ENCODE assay signal across 13 cellular contexts in the genomic region with DNA sequence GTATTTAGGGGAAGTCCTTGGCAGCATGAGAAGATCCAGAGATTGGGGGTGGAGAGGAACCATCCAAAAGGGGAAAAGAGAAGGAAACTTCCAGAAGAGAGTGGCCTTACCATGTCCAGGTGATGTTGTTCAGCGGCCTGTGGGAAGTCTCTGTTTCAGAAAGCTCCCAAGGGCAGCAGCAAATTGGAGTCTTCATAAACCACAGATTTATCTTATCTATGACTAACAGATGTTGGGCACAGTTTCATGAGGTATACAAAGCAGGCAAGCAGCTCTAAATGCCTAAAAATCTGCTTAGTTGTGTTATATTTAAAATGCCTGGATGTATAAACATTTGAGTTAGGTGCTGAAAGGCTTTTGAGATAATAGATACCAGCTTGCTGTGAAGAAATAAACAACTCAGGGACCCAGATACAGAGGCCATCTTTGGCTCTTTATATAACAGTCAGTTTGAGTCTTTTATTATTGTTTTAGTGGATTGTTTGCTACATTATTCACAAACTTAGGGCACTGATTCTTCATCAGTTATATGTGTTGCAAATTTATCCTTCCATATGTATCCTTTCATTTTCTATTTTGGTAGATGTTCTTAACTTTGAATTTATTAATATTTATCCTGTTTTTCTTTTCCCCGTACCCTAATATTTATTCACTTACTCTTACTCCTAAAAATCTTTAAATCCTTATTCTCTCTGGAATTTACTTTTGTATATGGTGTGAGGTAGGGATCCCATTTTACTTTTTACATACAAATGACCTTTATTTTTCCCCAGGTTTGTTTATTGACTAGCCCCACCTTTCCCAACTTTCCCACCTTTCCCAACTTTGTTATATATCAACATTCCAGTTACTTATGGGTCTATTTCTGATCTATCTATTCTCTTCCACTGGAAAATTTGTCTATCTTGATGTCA. TPM values are rescaled to one million over a fixed set of nuclear protein-coding genes. Genes with fewer than 3 reads are reported as not detected.
DNase-seq lines count a peak whose midpoint lies in the region; ATAC-seq and TF ChIP-seq lines count a peak whose summit lies in the region.
"Had no signal": no experiment of that assay in that cellular context is flagged by ENCODE, and none has a peak within 500 bp of the region (broad histone marks: within the 10 kb centered on the region; RNA-seq: fewer than 3 reads in every experiment).

No MANE protein-coding gene starts in this region.

- H3K27me3 Mint-ChIP-seq in activated T-cell treated with anti-CD3 and anti-CD28 coated beads, Interleukin-2, amount 50 U/mL, for 72 hours (ENCODE audit: low read depth), result no peaks in the 10 kb centered on the region
- H3K27me3 Mint-ChIP-seq in T-helper 17 cell, result peaks cover 10% of the 10 kb centered on the region
- peaks cover 17% of the 10 kb centered on the region for H3K27me3 Mint-ChIP-seq in type B pancreatic cell

- H3K4me1 Mint-ChIP-seq in activated T-cell treated with anti-CD3 and anti-CD28 coated beads, Interleukin-2, amount 50 U/mL, for 72 hours (ENCODE audit: low read depth), result peaks cover 40% of the 10 kb centered on the region
- H3K4me1 Mint-ChIP-seq in T-helper 17 cell, result peaks cover 14% of the 10 kb centered on the region
- peaks cover 13% of the 10 kb centered on the region for H3K4me1 Mint-ChIP-seq in type B pancreatic cell (ENCODE audit: unreplicated experiment)

- no peak for ATAC-seq in activated T-cell treated with anti-CD3 and anti-CD28 coated beads, Interleukin-2, amount 50 U/mL, for 72 hours (replicated peaks in 1 of 2)
- no peak for ATAC-seq in T-helper 17 cell
- no peak for ATAC-seq in HG02973 (IDR thresholded peaks at IDR 0.05; ENCODE audit: unreplicated experiment)
- ATAC-seq: mucosa of descending colon, right cardiac atrium had no signal

- WGBS in adrenal gland, 4 donors, result 33 to 87% (median 50%) methylated on average over 1 to 2 of the region's 2 CpGs

- H3K4me3 ChIP-seq in fibroblast of pulmonary artery (replicated peaks; ENCODE audit: low read depth, low read length) (no peak overlapping the region), adrenal gland (no peak overlapping the region)
- H3K4me3 ChIP-seq: mucosa of descending colon, SJSA1 had no signal

- no peak for TF ChIP-seq POLR2A in adrenal gland (IDR thresholded peaks at IDR 0.05)

- H3K36me3 Mint-ChIP-seq in activated T-cell treated with anti-CD3 and anti-CD28 coated beads, Interleukin-2, amount 50 U/mL, for 72 hours (ENCODE audit: insufficient read depth in 2 of 2), result peaks cover 10 to 13% of the 10 kb centered on the region in 2 donors
- H3K36me3 Mint-ChIP-seq in T-helper 17 cell (ENCODE audit: low read depth) (peaks cover 5% of the 10 kb centered on the region), type B pancreatic cell (peaks cover 3% of the 10 kb centered on the region)

- TF ChIP-seq CTCF in fibroblast of pulmonary artery (IDR thresholded peaks at IDR 0.05; ENCODE audit: low read length, missing control alignments) (no peak), type B pancreatic cell (conservative IDR thresholded peaks at IDR 0.05) (no peak), adrenal gland (IDR thresholded peaks at IDR 0.05) (no peak)

- H3K4me1 ChIP-seq in adrenal gland (replicated peaks in 1 of 2), result peaks cover 6 to 10% of the 10 kb centered on the region in 2 donors

- no peak overlapping the region for H3K27ac ChIP-seq in adrenal gland

- no peaks in the 10 kb centered on the region for H3K27me3 ChIP-seq in adrenal gland

- H3K9me3 ChIP-seq in T-helper 17 cell (ENCODE audit: control insufficient read depth, low read length, poor library complexity, severe bottlenecking) (peaks cover 4% of the 10 kb centered on the region), adrenal gland (replicated peaks in 1 of 3) (no peaks in the 10 kb centered on the region)

- intact Hi-C loops in adrenal gland (cut with DNase I), result no loop called here

- no peaks in the 10 kb centered on the region for H3K36me3 ChIP-seq in adrenal gland (replicated peaks in 1 of 2)

- H3K27ac Mint-ChIP-seq in activated T-cell treated with anti-CD3 and anti-CD28 coated beads, Interleukin-2, amount 50 U/mL, for 72 hours, result peak overlapping the region; percentile 99
- no peak overlapping the region for H3K27ac Mint-ChIP-seq in T-helper 17 cell
- H3K27ac Mint-ChIP-seq in type B pancreatic cell, result peak overlapping the region; percentile 45

- peak overlapping the region; percentile 99 for H3K4me3 Mint-ChIP-seq in activated T-cell treated with anti-CD3 and anti-CD28 coated beads, Interleukin-2, amount 50 U/mL, for 72 hours
- H3K4me3 Mint-ChIP-seq in T-helper 17 cell (peak overlapping the region; percentile 5), type B pancreatic cell (peak overlapping the region; percentile 31)

- DNase-seq in activated T-cell treated with anti-CD3 and anti-CD28 coated beads, Interleukin-2, amount 50 U/mL, for 72 hours, result no peak
- no peak for DNase-seq in activated T-cell treated with anti-CD3 and anti-CD28 coated beads, Interleukin-2, amount 50 U/mL, for 48 hours
- no peak for DNase-seq in T-helper 17 cell
- peak; percentile 35 for DNase-seq in fibroblast of pulmonary artery (ENCODE audit: low read depth)
- no peak for DNase-seq in type B pancreatic cell (ENCODE audit: extremely low spot score, unreplicated experiment)
- DNase-seq in adrenal gland, result no peak
- DNase-seq in stimulated activated CD4-positive, alpha-beta T cell treated with anti-CD3 and anti-CD28 coated beads, Interleukin-4, amount 100 ng/mL, for 1 hour, result no peak
- DNase-seq: mucosa of descending colon, NCI-H1092, NCI-H526 treated with DMSO at 0.1 percent for 48 hours, right cardiac atrium had no signal

- H3K9me3 Mint-ChIP-seq in activated T-cell treated with anti-CD3 and anti-CD28 coated beads, Interleukin-2, amount 50 U/mL, for 72 hours, result peaks cover 4 to 6% of the 10 kb centered on the region in 2 donors
- peaks cover 5% of the 10 kb centered on the region for H3K9me3 Mint-ChIP-seq in type B pancreatic cell

RNA-seq across cellular contexts. Expression of a gene that starts 21.4 kb away (rescaled TPM):
- total RNA-seq in activated T-cell treated with anti-CD3 and anti-CD28 coated beads, Interleukin-2, amount 50 U/mL, for 72 hours, result 100 to 1,000 TPM; 257 to 305 TPM
- total RNA-seq in T-helper 17 cell (100 to 1,000 TPM; 197 to 231 TPM), type B pancreatic cell (ENCODE audit: low replicate concordance) (180 and 184 TPM in 2 replicates), adrenal gland (100 to 1,000 TPM; 100 to 160 (median 127) TPM)
- polyA plus RNA-seq in adrenal gland, result 100 to 1,000 TPM in 1 of 3 donors, 10 to 100 TPM in 2; 18.5 to 123 (median 30.0) TPM

Comparison
In these comparisons a context has a peak if more than half of its experiments do, and no peak if none do; other contexts are left out.
1. H3K4me3 Mint-ChIP-seq: peak in every context shown above with its lines; median percentile 99 in activated T-cell treated with anti-CD3 and anti-CD28 coated beads, Interleukin-2, amount 50 U/mL, for 72 hours; 31 in type B pancreatic cell; 5 in T-helper 17 cell.